Comparison of ENCODE assay signal across 26 cellular contexts in the genomic region with DNA sequence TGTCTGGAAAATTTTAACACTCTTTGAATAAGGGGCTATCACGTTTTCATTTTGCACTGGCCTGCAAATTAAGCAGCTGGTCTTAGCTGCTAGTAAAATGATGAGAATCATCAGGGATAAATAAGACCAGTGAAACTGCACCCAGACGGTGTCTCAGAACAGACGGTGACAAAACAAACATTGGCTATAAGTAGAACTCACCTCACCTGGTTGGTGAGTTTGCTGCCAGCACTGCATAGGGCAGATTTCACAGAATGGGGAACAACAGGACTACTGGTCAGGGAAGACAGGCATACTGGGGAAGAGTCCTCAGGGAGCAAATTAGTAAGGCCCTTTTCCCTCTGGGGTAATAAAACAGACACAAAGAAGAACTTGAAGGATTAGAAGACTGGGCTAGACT.
A peak's percentile ranks its signal among the peaks of the same experiment; 100 is the strongest.
DNase-seq lines count a peak whose midpoint lies in the region; ATAC-seq, FAIRE-seq and TF ChIP-seq lines count a peak whose summit lies in the region.
"Had no signal": no experiment of that assay in that cellular context is flagged by ENCODE, and none has a peak within 500 bp of the region (broad histone marks: within the 10 kb centered on the region; RNA-seq: fewer than 3 reads in every experiment).

No MANE protein-coding gene starts in this region.

- H3K14ac ChIP-seq in H9 (ENCODE audit: insufficient read depth, low read length), result no peak overlapping the region

- WGBS in H9 (ENCODE audit: extremely low coverage, insufficient read length, low lambda C conversion rate), result no CpG with 5 or more reads among the region's 3 CpGs
- 42 to 67% (median 49%) methylated on average over 3 of the region's 3 CpGs for WGBS in psoas muscle, 3 donors

- no peak overlapping the region for H3K4me3 Mint-ChIP-seq in H9
- no peak overlapping the region for H3K4me3 Mint-ChIP-seq in astrocyte (ENCODE audit: unreplicated experiment)
- H3K4me3 Mint-ChIP-seq: CD14-positive monocyte; CD8-positive, alpha-beta memory T cell had no signal

- H2AFZ ChIP-seq in H9 (ENCODE audit: low read length), result no peak overlapping the region
- H2AFZ ChIP-seq in astrocyte (ENCODE audit: low read depth, low read length), result no peak overlapping the region

- peaks cover 11 to 28% of the 10 kb centered on the region in 2 experiments for H3K4me1 Mint-ChIP-seq in H9
- peaks cover 4% of the 10 kb centered on the region for H3K4me1 Mint-ChIP-seq in astrocyte (ENCODE audit: low read depth, unreplicated experiment)

- no peak overlapping the region for H3K56ac ChIP-seq in H9 (ENCODE audit: insufficient read length, low read depth, low read length)

- H2BK12ac ChIP-seq in H9 (ENCODE audit: insufficient read length, low read depth, low read length), result peak overlapping the region; percentile 45

- H3K27ac Mint-ChIP-seq in H9 (no peak overlapping the region), astrocyte (ENCODE audit: unreplicated experiment) (peak overlapping the region; percentile 42)
- H3K27ac Mint-ChIP-seq: CD8-positive, alpha-beta memory T cell had no signal

- H3K27me3 ChIP-seq in H9 (ENCODE audit: insufficient read depth, low read length) (no peaks in the 10 kb centered on the region), astrocyte (ENCODE audit: insufficient read depth, low read length) (no peaks in the 10 kb centered on the region), psoas muscle (ENCODE audit: insufficient read depth in 3 of 3, low read length in 2 of 3) (no peaks in the 10 kb centered on the region)
- H3K27me3 ChIP-seq: BE2C, SJCRH30 had no signal

- no peak overlapping the region for H3K4me2 ChIP-seq in H9 (ENCODE audit: insufficient read depth, insufficient read length, low read length)
- H3K4me2 ChIP-seq in astrocyte (ENCODE audit: low read length), result no peak overlapping the region

- H3K9me3 Mint-ChIP-seq in H9 (no peaks in the 10 kb centered on the region), astrocyte (ENCODE audit: unreplicated experiment) (no peaks in the 10 kb centered on the region)
- H3K9me3 Mint-ChIP-seq: CD8-positive, alpha-beta memory T cell had no signal

- H3K4ac ChIP-seq in H9 (ENCODE audit: low read depth, low read length), result no peak overlapping the region

- H3T11ph ChIP-seq in H9 (ENCODE audit: low read length), result no peak overlapping the region

- H3K27ac ChIP-seq in H9 (ENCODE audit: insufficient read length, low read depth, low read length) (no peak overlapping the region), astrocyte (ENCODE audit: low read depth, low read length) (no peak overlapping the region), psoas muscle (peak overlapping the region; percentile 73)
- H3K27ac ChIP-seq: 22Rv1, RWPE1, SJCRH30 had no signal

- ATAC-seq in psoas muscle (peak in 3 of 4 donors; percentile 23 to 45 (median 38)), HG03108 (IDR thresholded peaks at IDR 0.05; ENCODE audit: unreplicated experiment) (no peak), GM19035 (IDR thresholded peaks at IDR 0.05; ENCODE audit: unreplicated experiment) (no peak)
- ATAC-seq: SK-N-SH treated with all-trans-retinoic acid at 6 μM for 48 hours had no signal

- no peak overlapping the region for H4K91ac ChIP-seq in H9 (ENCODE audit: insufficient read length, low read depth, low read length)

- H3K79me1 ChIP-seq in H9 (ENCODE audit: insufficient read depth, low read depth, low read length, poor library complexity, severe bottlenecking), result no peaks in the 10 kb centered on the region

- no peak overlapping the region for H4K8ac ChIP-seq in H9 (replicated peaks; ENCODE audit: insufficient read length, low read depth, low read length)

- no peaks in the 10 kb centered on the region; the same call in 1 of the 2 replicates for H3K4me1 ChIP-seq in H9 (ENCODE audit: insufficient read depth, low read length)
- H3K4me1 ChIP-seq in astrocyte (ENCODE audit: insufficient read depth, low read length), result peaks cover 5% of the 10 kb centered on the region
- peaks cover 3% of the 10 kb centered on the region for H3K4me1 ChIP-seq in psoas muscle
- H3K4me1 ChIP-seq: BE2C, SJCRH30 had no signal

- H3K79me2 ChIP-seq in H9 (ENCODE audit: insufficient read depth, low read length), result no peaks in the 10 kb centered on the region
- no peaks in the 10 kb centered on the region for H3K79me2 ChIP-seq in astrocyte (ENCODE audit: insufficient read depth, low read length)

- no peaks in the 10 kb centered on the region for H3K9me3 ChIP-seq in H9 (ENCODE audit: control insufficient read depth, low read depth, low read length)
- no peaks in the 10 kb centered on the region for H3K9me3 ChIP-seq in astrocyte (ENCODE audit: insufficient read depth, low read depth, low read length)
- H3K9me3 ChIP-seq in psoas muscle, result no peaks in the 10 kb centered on the region
- H3K9me3 ChIP-seq: BE2C, SJCRH30 had no signal

- TF ChIP-seq CTCF in H9 (conservative IDR thresholded peaks at IDR 0.05), result no peak
- no peak for TF ChIP-seq CTCF in astrocyte (IDR thresholded peaks at IDR 0.05; ENCODE audit: insufficient read depth, low read depth, low read length)
- TF ChIP-seq CTCF in psoas muscle (IDR thresholded peaks at IDR 0.05), result no peak

- H3K36me3 ChIP-seq in astrocyte (ENCODE audit: insufficient read depth, low read length) (no peaks in the 10 kb centered on the region), psoas muscle (ENCODE audit: insufficient read depth in 1 of 2, low read depth in 1 of 2) (no peaks in the 10 kb centered on the region)
- H3K36me3 ChIP-seq: BE2C, SJCRH30 had no signal

- no peaks in the 10 kb centered on the region for H3K23me2 ChIP-seq in H9 (ENCODE audit: insufficient read length, low read depth, low read length, poor library complexity, severe bottlenecking)

- H3K18ac ChIP-seq in H9 (ENCODE audit: insufficient read length, low read depth, low read length), result no peak overlapping the region

- DNase-seq in NCI-H2171 treated with DMSO at 0.1 percent for 48 hours (lab: John Stamatoyannopoulos, UW), result peak; percentile 36
- DNase-seq in NCI-H2171 (lab: John Stamatoyannopoulos, UW), result no peak
- DNase-seq in H9, result no peak
- DNase-seq in astrocyte (ENCODE audit: low read depth), result no peak
- DNase-seq in psoas muscle, result no peak
- DNase-seq: BE2C; CD8-positive, alpha-beta memory T cell; DMS 273 treated with DMSO at 0.1 percent for 48 hours; DND-41; Karpas-422; NCI-H1105 treated with DMSO at 0.1 percent for 48 hours; NCI-H146; NCI-H1930; NCI-H2107; NCI-H524 treated with DMSO at 0.1 percent for 48 hours; NCI-H82; SJCRH30 had no signal

- H2BK20ac ChIP-seq in H9 (ENCODE audit: low read depth, low read length, poor library complexity, severe bottlenecking), result no peak overlapping the region

- H3K9ac ChIP-seq in H9 (ENCODE audit: extremely low read depth, insufficient read length, low read length), result no peak overlapping the region
- H3K9ac ChIP-seq in astrocyte (ENCODE audit: low read length), result no peak overlapping the region

- H4K5ac ChIP-seq in H9 (ENCODE audit: insufficient read length, low read depth, low read length), result no peak overlapping the region

- no peaks in the 10 kb centered on the region for H4K20me1 ChIP-seq in H9 (ENCODE audit: control insufficient read depth, insufficient read depth, insufficient read length)
- no peaks in the 10 kb centered on the region for H4K20me1 ChIP-seq in astrocyte (ENCODE audit: insufficient read depth, low read length)

- no peak overlapping the region for H2BK15ac ChIP-seq in H9 (ENCODE audit: low read depth, low read length)

- intact Hi-C loops in psoas muscle (cut with DNase I), result no loop called here

- no peak overlapping the region for H3K23ac ChIP-seq in H9 (ENCODE audit: insufficient read length, low read depth, low read length)

- no peak overlapping the region for H2AK5ac ChIP-seq in H9 (ENCODE audit: insufficient read length, low read length)

- H3K36me3 Mint-ChIP-seq in H9 (ENCODE audit: insufficient read depth in 1 of 3, low read depth in 3 of 3), result no peaks in the 10 kb centered on the region
- H3K36me3 Mint-ChIP-seq in astrocyte (ENCODE audit: low read depth, unreplicated experiment), result no peaks in the 10 kb centered on the region
- H3K36me3 Mint-ChIP-seq: CD14-positive monocyte; CD8-positive, alpha-beta memory T cell had no signal

- no peak overlapping the region for H2BK5ac ChIP-seq in H9 (ENCODE audit: insufficient read length, low read length)

- H3K4me3 ChIP-seq in astrocyte (ENCODE audit: insufficient read depth, low read depth, low read length) (no peak overlapping the region), psoas muscle (no peak overlapping the region)
- H3K4me3 ChIP-seq: SJCRH30 had no signal

- peak; percentile 52 for FAIRE-seq in astrocyte (lab: Jason Lieb, UNC)
- FAIRE-seq: GM12892, GM19239, H54 had no signal

- no peak overlapping the region for H2BK120ac ChIP-seq in H9 (ENCODE audit: low read depth, low read length, poor library complexity, severe bottlenecking)

- no peaks in the 10 kb centered on the region for H3K27me3 Mint-ChIP-seq in H9 (ENCODE audit: low read depth)
- no peaks in the 10 kb centered on the region for H3K27me3 Mint-ChIP-seq in astrocyte (ENCODE audit: low read depth, unreplicated experiment)

Comparison
In these comparisons a context has a peak if more than half of its experiments do, and no peak if none do; other contexts are left out.
1. ATAC-seq: peak in psoas muscle (3 of 4); none in HG03108 (single experiment) and GM19035 (single experiment).